ENCODE assay signal across 17 cellular contexts in genomic region chr3:165507576-165507975, GRCh38.
DNase-seq lines count a peak whose midpoint lies in the region; ATAC-seq and TF ChIP-seq lines count a peak whose summit lies in the region.
"Had no signal": no experiment of that assay in that cellular context is flagged by ENCODE, and none has a peak within 500 bp of the region (broad histone marks: within the 10 kb centered on the region; RNA-seq: fewer than 3 reads in every experiment).

No MANE protein-coding gene starts in this region.

- H3K9ac ChIP-seq in BLaER1 (no peak overlapping the region), colonic mucosa (ENCODE audit: low read depth in 2 of 2, low read length in 2 of 2) (no peak overlapping the region)
- H3K9ac ChIP-seq: BLaER1 treated with 17β-estradiol and CSF1 and Interleukin-3, amounts not matched to agents 10 nM and 100 nM; GM23248 had no signal

- peak; percentile 4 for DNase-seq in OCI-M1 (lab: John Stamatoyannopoulos, UW)
- no peak for DNase-seq in colonic mucosa
- DNase-seq in germinal center (ENCODE audit: low spot score) = no peak
- no peak for DNase-seq in UCSD-AML1 (lab: John Stamatoyannopoulos, UW; ENCODE audit: unreplicated experiment)
- DNase-seq: CD4-positive, alpha-beta T cell; CD8-positive, alpha-beta memory T cell; DMS 273 treated with DMSO at 0.1 percent for 48 hours; DMS79; EL; GDM1; GM23248; H7; HCEC 1CT had no signal

- H3K36me3 ChIP-seq in BLaER1 = no peaks in the 10 kb centered on the region
- no peaks in the 10 kb centered on the region for H3K36me3 ChIP-seq in colonic mucosa
- H3K36me3 ChIP-seq: BLaER1 treated with 17β-estradiol and CSF1 and Interleukin-3, amounts not matched to agents 10 nM and 100 nM had no signal

- H3K27me3 ChIP-seq in BLaER1 (no peaks in the 10 kb centered on the region), colonic mucosa (no peaks in the 10 kb centered on the region)
- H3K27me3 ChIP-seq: BLaER1 treated with 17β-estradiol and CSF1 and Interleukin-3, amounts not matched to agents 10 nM and 100 nM had no signal

- H3K4me1 ChIP-seq in BLaER1 (peaks cover 3% of the 10 kb centered on the region; the same call in 1 of the 2 replicates), colonic mucosa (peaks cover 18% of the 10 kb centered on the region)

- peak overlapping the region; percentile 27 for H3K4me2 ChIP-seq in BLaER1

- TF ChIP-seq CTCF in colonic mucosa (IDR thresholded peaks at IDR 0.05) = no peak

- no peak overlapping the region for H3K4me3 ChIP-seq in BLaER1
- H3K4me3 ChIP-seq in colonic mucosa = no peak overlapping the region
- H3K4me3 ChIP-seq: BLaER1 treated with 17β-estradiol and CSF1 and Interleukin-3, amounts not matched to agents 10 nM and 100 nM; GM23248 had no signal

- H4K20me1 ChIP-seq in BLaER1 = no peaks in the 10 kb centered on the region
- H4K20me1 ChIP-seq: BLaER1 treated with 17β-estradiol and CSF1 and Interleukin-3, amounts not matched to agents 10 nM and 100 nM had no signal

- H3K9me3 ChIP-seq in BLaER1 = peaks cover 15% of the 10 kb centered on the region
- H3K9me3 ChIP-seq in colonic mucosa = no peaks in the 10 kb centered on the region

- intact Hi-C loops in colonic mucosa (cut with DNase I) = no loop called here

- ATAC-seq in HG02938 (IDR thresholded peaks at IDR 0.05; ENCODE audit: unreplicated experiment) = no peak

- H3K27ac ChIP-seq in BLaER1 (no peak overlapping the region), colonic mucosa (peak overlapping the region; percentile 78)
- H3K27ac ChIP-seq: 22Rv1; BLaER1 treated with 17β-estradiol and CSF1 and Interleukin-3, amounts not matched to agents 10 nM and 100 nM; GM23248 had no signal
